9 cellular contexts compared by ENCODE assay signal in genomic region chrX:21996872-21997271, GRCh38. TPM values are rescaled to one million over a fixed set of nuclear protein-coding genes. Genes with fewer than 3 reads are reported as not detected.
DNase-seq lines count a peak whose midpoint lies in the region; ATAC-seq and TF ChIP-seq lines count a peak whose summit lies in the region.
"Had no signal": no experiment of that assay in that cellular context is flagged by ENCODE, and none has a peak within 500 bp of the region (broad histone marks: within the 10 kb centered on the region; RNA-seq: fewer than 3 reads in every experiment).

No MANE protein-coding gene starts in this region.

- intact Hi-C loops in left colon (cut with DNase I, micrococcal nuclease) = no loop called here

- H3K4me1 Mint-ChIP-seq in activated naive CD8-positive, alpha-beta T cell treated with anti-CD3 and anti-CD28 coated beads for 36 hours = peaks cover 36% of the 10 kb centered on the region

- H3K36me3 Mint-ChIP-seq in activated naive CD8-positive, alpha-beta T cell treated with anti-CD3 and anti-CD28 coated beads for 36 hours = peaks cover 78% of the 10 kb centered on the region

- DNase-seq in AG09309 (ENCODE audit: low read depth) (peak; percentile 2), HS-5 (ENCODE audit: low read depth) (peak; percentile 42), iris pigment epithelial cell (ENCODE audit: low read depth) (peak; percentile 81), left colon (no peak)
- no peak for DNase-seq in activated naive CD8-positive, alpha-beta T cell treated with anti-CD3 and anti-CD28 coated beads for 36 hours
- no peak for DNase-seq in activated effector memory CD4-positive, alpha-beta T cell treated with Interleukin-2 at 50 U/mL for 16 hours
- no peak for DNase-seq in stimulated activated CD8-positive, alpha-beta memory T cell treated with anti-CD3 and anti-CD28 coated beads, Interleukin-4, amount 100 ng/mL, for 48 hours

- H3K4me3 ChIP-seq in AG09309 (ENCODE audit: control insufficient read depth, low read depth, low read length) = no peak overlapping the region
- H3K4me3 ChIP-seq: lung had no signal

- peaks cover 1% of the 10 kb centered on the region for H3K9me3 Mint-ChIP-seq in activated naive CD8-positive, alpha-beta T cell treated with anti-CD3 and anti-CD28 coated beads for 36 hours

- peak overlapping the region; percentile 76 for H3K27ac Mint-ChIP-seq in activated naive CD8-positive, alpha-beta T cell treated with anti-CD3 and anti-CD28 coated beads for 36 hours

- TF ChIP-seq CTCF in AG09309 (IDR thresholded peaks at IDR 0.05; ENCODE audit: control insufficient read depth, insufficient read depth, low read depth, low read length, missing control alignments) = no peak

- H3K27me3 Mint-ChIP-seq in activated naive CD8-positive, alpha-beta T cell treated with anti-CD3 and anti-CD28 coated beads for 36 hours = no peaks in the 10 kb centered on the region

- H3K4me3 Mint-ChIP-seq in activated naive CD8-positive, alpha-beta T cell treated with anti-CD3 and anti-CD28 coated beads for 36 hours = no peak overlapping the region

- ATAC-seq in left colon (no peak), HG03097 (IDR thresholded peaks at IDR 0.05; ENCODE audit: low FRiP score, unreplicated experiment) (no peak)

RNA-seq across cellular contexts. Expression of gene PHEX, which starts 35.3 kb away (rescaled TPM):
- 10 to 100 TPM; 22.3 to 22.4 TPM for total RNA-seq in activated naive CD8-positive, alpha-beta T cell treated with anti-CD3 and anti-CD28 coated beads for 36 hours
- under 1 TPM; 0.06 to 0.95 TPM for total RNA-seq in left colon

RNA-seq across cellular contexts. Expression of gene SMS, which starts 56.4 kb away (rescaled TPM):
- 100 to 1,000 TPM; 202 to 206 TPM for total RNA-seq in activated naive CD8-positive, alpha-beta T cell treated with anti-CD3 and anti-CD28 coated beads for 36 hours
- total RNA-seq in left colon = 10 to 100 TPM; 55.4 to 56.3 TPM

Comparison
In these comparisons a context has a peak if more than half of its experiments do, and no peak if none do; other contexts are left out.
1. DNase-seq: peak in AG09309 (single experiment), HS-5 (single experiment) and iris pigment epithelial cell (single experiment); none in activated naive CD8-positive, alpha-beta T cell treated with anti-CD3 and anti-CD28 coated beads for 36 hours (single experiment), left colon (0 of 2), activated effector memory CD4-positive, alpha-beta T cell treated with Interleukin-2 at 50 U/mL for 16 hours (single experiment) and stimulated activated CD8-positive, alpha-beta memory T cell treated with anti-CD3 and anti-CD28 coated beads, Interleukin-4, amount 100 ng/mL, for 48 hours (single experiment).
2. RNA of gene PHEX, which starts 35.3 kb away (total RNA-seq): 22.3 to 22.4 TPM in activated naive CD8-positive, alpha-beta T cell treated with anti-CD3 and anti-CD28 coated beads for 36 hours; 0.06 to 0.95 TPM in left colon; every median in the first group is over 10 times any median in the second.